Comparison of ENCODE assay signal across 8 cellular contexts in genomic region chr11:119093951-119094815, GRCh38. TPM values are rescaled to one million over a fixed set of nuclear protein-coding genes. Genes with fewer than 3 reads are reported as not detected.
A peak's percentile ranks its signal among the peaks of the same experiment; 100 is the strongest.
DNase-seq lines count a peak whose midpoint lies in the region; ATAC-seq and TF ChIP-seq lines count a peak whose summit lies in the region.

No MANE protein-coding gene starts in this region.

- H3K4me1 ChIP-seq in mesenchymal stem cell (ENCODE audit: control insufficient read depth, insufficient read depth, low read depth, low read length): peaks cover 16% of the 10 kb centered on the region

- no peak overlapping the region for H2BK12ac ChIP-seq in mesenchymal stem cell (ENCODE audit: low read length in 2 of 2)

- H3K4me3 Mint-ChIP-seq in dendritic cell treated with granulocyte-macrophage colony-stimulating factor and Interleukin-4, amounts not matched to agents 40 ng/mL and 50 ng/mL, for 4 days: peak overlapping the region; percentile 90

- intact Hi-C loops in dendritic cell treated with granulocyte-macrophage colony-stimulating factor and Interleukin-4, amounts not matched to agents 40 ng/mL and 50 ng/mL, for 4 days (cut with micrococcal nuclease): no loop called here

- H3K4me2 ChIP-seq in mesenchymal stem cell (ENCODE audit: low read length, poor library complexity, severe bottlenecking): peak overlapping the region; percentile 96

- no peak for TF ChIP-seq CTCF in WI38 (IDR thresholded peaks at IDR 0.05; ENCODE audit: low read depth, low read length)

- DNase-seq in NCI-H748 (lab: John Stamatoyannopoulos, UW; ENCODE audit: unreplicated experiment) (peak; percentile 44), NCI-H748 treated with DMSO at 0.1 percent for 48 hours (lab: John Stamatoyannopoulos, UW) (no peak), mesenchymal stem cell (peak; percentile 64), stromal cell of bone marrow (ENCODE audit: low read depth) (peak; percentile 12), LoVo (ENCODE audit: low spot score) (no peak)

- no peak overlapping the region for H4K8ac ChIP-seq in mesenchymal stem cell (ENCODE audit: low read length)

- WGBS in mesenchymal stem cell: 0% methylated on average over 69 of the region's 80 CpGs

- ATAC-seq in HG03175 (IDR thresholded peaks at IDR 0.05; ENCODE audit: unreplicated experiment): peak; percentile 1

- H3K4me3 ChIP-seq in WI38 (ENCODE audit: low read depth, low read length) (peak overlapping the region; percentile 81), mesenchymal stem cell (ENCODE audit: insufficient read depth in 1 of 2, low read depth in 1 of 2, low read length in 2 of 2) (peak overlapping the region; percentile 85 to 94)

- H2BK15ac ChIP-seq in mesenchymal stem cell (ENCODE audit: low read depth, poor library complexity, severe bottlenecking): no peak overlapping the region

- peaks cover 11% of the 10 kb centered on the region for H3K79me1 ChIP-seq in mesenchymal stem cell (replicated peaks; ENCODE audit: low read length, poor library complexity, severe bottlenecking)

- H3K27me3 Mint-ChIP-seq in dendritic cell treated with granulocyte-macrophage colony-stimulating factor and Interleukin-4, amounts not matched to agents 40 ng/mL and 50 ng/mL, for 4 days: no peaks in the 10 kb centered on the region

- H2AK5ac ChIP-seq in mesenchymal stem cell (ENCODE audit: low read length, severe bottlenecking): no peak overlapping the region

- peak overlapping the region; percentile 40 to 85 for H3K18ac ChIP-seq in mesenchymal stem cell (ENCODE audit: low read depth in 1 of 2, low read length in 2 of 2)

- H3K36me3 Mint-ChIP-seq in dendritic cell treated with granulocyte-macrophage colony-stimulating factor and Interleukin-4, amounts not matched to agents 40 ng/mL and 50 ng/mL, for 4 days (ENCODE audit: low read depth): peaks cover 65% of the 10 kb centered on the region

- H3K9me3 ChIP-seq in mesenchymal stem cell (ENCODE audit: control insufficient read depth, low read length): no peaks in the 10 kb centered on the region

- peak overlapping the region in 1 of 2 experiments; percentile 59 for H3K23ac ChIP-seq in mesenchymal stem cell (ENCODE audit: low read length in 2 of 2)

- H3K14ac ChIP-seq in mesenchymal stem cell (ENCODE audit: low read length in 2 of 2): no peak overlapping the region

- no peaks in the 10 kb centered on the region for H3K27me3 ChIP-seq in mesenchymal stem cell (ENCODE audit: control insufficient read depth in 1 of 2, insufficient read depth in 1 of 2, low read length in 2 of 2)

- no peak overlapping the region for H2BK120ac ChIP-seq in mesenchymal stem cell (ENCODE audit: low read depth, low read length)

- H3K4ac ChIP-seq in mesenchymal stem cell (ENCODE audit: low read depth in 1 of 2, low read length in 2 of 2): peak overlapping the region; percentile 12 to 18

- no peak overlapping the region for H2AFZ ChIP-seq in mesenchymal stem cell (ENCODE audit: low read depth, low read length)

- peak overlapping the region; percentile 45 for H3K27ac ChIP-seq in mesenchymal stem cell (ENCODE audit: low read length, poor library complexity, severe bottlenecking)

- H3K27ac Mint-ChIP-seq in dendritic cell treated with granulocyte-macrophage colony-stimulating factor and Interleukin-4, amounts not matched to agents 40 ng/mL and 50 ng/mL, for 4 days: peak overlapping the region; percentile 90

- H3K9me3 Mint-ChIP-seq in dendritic cell treated with granulocyte-macrophage colony-stimulating factor and Interleukin-4, amounts not matched to agents 40 ng/mL and 50 ng/mL, for 4 days: no peaks in the 10 kb centered on the region

- H3K9ac ChIP-seq in mesenchymal stem cell (ENCODE audit: low read length): peak overlapping the region; percentile 89

- H2BK5ac ChIP-seq in mesenchymal stem cell (ENCODE audit: low read depth, low read length, poor library complexity, severe bottlenecking): no peak overlapping the region

- H4K91ac ChIP-seq in mesenchymal stem cell (ENCODE audit: low read length): no peak overlapping the region

- peaks cover 43 to 67% of the 10 kb centered on the region in 2 experiments for H3K36me3 ChIP-seq in mesenchymal stem cell (ENCODE audit: control insufficient read depth in 1 of 2, insufficient read depth in 2 of 2, low read depth in 1 of 2, low read length in 2 of 2)

- H3K4me1 Mint-ChIP-seq in dendritic cell treated with granulocyte-macrophage colony-stimulating factor and Interleukin-4, amounts not matched to agents 40 ng/mL and 50 ng/mL, for 4 days (ENCODE audit: low read depth): peaks cover 52% of the 10 kb centered on the region

RNA-seq across cellular contexts. Expression of gene DPAGT1, which starts 7.5 kb away (rescaled TPM):
- polyA plus RNA-seq in mesenchymal stem cell (2013, experiment 1 of 2): 42.7 TPM
- polyA plus RNA-seq in mesenchymal stem cell (2013, experiment 2 of 2): 37.9 TPM

RNA-seq across cellular contexts. Expression of gene HMBS, which starts 9.5 kb away (rescaled TPM):
- 20.1 TPM for polyA plus RNA-seq in mesenchymal stem cell (2013, experiment 1 of 2)
- 19.2 TPM for polyA plus RNA-seq in mesenchymal stem cell (2013, experiment 2 of 2)

RNA-seq across cellular contexts. Expression of gene C2CD2L, which starts 13.0 kb away (rescaled TPM):
- polyA plus RNA-seq in mesenchymal stem cell (2013, experiment 1 of 2): 7.7 TPM
- polyA plus RNA-seq in mesenchymal stem cell (2013, experiment 2 of 2): 7.4 TPM

RNA-seq across cellular contexts. Expression of gene VPS11, which starts 26.6 kb away (rescaled TPM):
- polyA plus RNA-seq in mesenchymal stem cell (2013, experiment 1 of 2): 29.0 TPM
- polyA plus RNA-seq in mesenchymal stem cell (2013, experiment 2 of 2): 29.0 TPM

RNA-seq across cellular contexts. Expression of gene HINFP, which starts 27.2 kb away (rescaled TPM):
- polyA plus RNA-seq in mesenchymal stem cell (2013, experiment 1 of 2): 13.5 TPM
- 13.2 TPM for polyA plus RNA-seq in mesenchymal stem cell (2013, experiment 2 of 2)

Comparison
In these comparisons a context has a peak if more than half of its experiments do, and no peak if none do; other contexts are left out.
1. DNase-seq: peak in NCI-H748 (single experiment), mesenchymal stem cell (single experiment) and stromal cell of bone marrow (single experiment); none in NCI-H748 treated with DMSO at 0.1 percent for 48 hours (single experiment) and LoVo (single experiment).